ENCODE assay signal across 8 cellular contexts in genomic region chr9:128254855-128255759, GRCh38. TPM values are rescaled to one million over a fixed set of nuclear protein-coding genes. Genes with fewer than 3 reads are reported as not detected.
A peak's percentile ranks its signal among the peaks of the same experiment; 100 is the strongest.
DNase-seq lines count a peak whose midpoint lies in the region; ATAC-seq and TF ChIP-seq lines count a peak whose summit lies in the region.

No MANE protein-coding gene starts in this region.

- peaks cover 37 to 40% of the 10 kb centered on the region in 2 donors for H3K36me3 ChIP-seq in ascending aorta

- intact Hi-C loops in ascending aorta (cut with DNase I) = no loop called here

- H3K27me3 ChIP-seq in ascending aorta = no peaks in the 10 kb centered on the region

- TF ChIP-seq CTCF in ascending aorta (IDR thresholded peaks at IDR 0.05) = peak; percentile 68 to 87 (median 81)

- peaks cover 3 to 4% of the 10 kb centered on the region in 2 donors for H3K4me1 ChIP-seq in ascending aorta

- no peaks in the 10 kb centered on the region for H3K9me3 ChIP-seq in ascending aorta

- no peak overlapping the region for H3K27ac ChIP-seq in ascending aorta

- no peak for ATAC-seq in HG02588 (IDR thresholded peaks at IDR 0.05; ENCODE audit: unreplicated experiment)
- no peak for ATAC-seq in GM21515 (IDR thresholded peaks at IDR 0.05; ENCODE audit: unreplicated experiment)

- DNase-seq in COR-L47 (lab: John Stamatoyannopoulos, UW) = peak; percentile 23
- DNase-seq in HPDE6-E6E7 (ENCODE audit: extremely low spot score) = peak; percentile 60
- DNase-seq in SW480 (ENCODE audit: low spot score) = peak; percentile 49
- no peak for DNase-seq in ascending aorta (ENCODE audit: low spot score in 2 of 2)
- DNase-seq in hypothalamus (lab: John Stamatoyannopoulos, UW) = peak in 33 of 51 donors; percentile 2 to 68 (median 31)
- peak; percentile 71 for DNase-seq in stimulated activated CD4-positive, alpha-beta T cell treated with anti-CD3 and anti-CD28 coated beads, Interleukin-15, amount 100 ng/mL, for 24 hours

- H3K4me3 ChIP-seq in ascending aorta = no peak overlapping the region

RNA-seq across cellular contexts. Expression of gene GOLGA2, which starts 20.7 kb away (rescaled TPM):
- total RNA-seq in ascending aorta = 74.9 TPM

RNA-seq across cellular contexts. Expression of gene SWI5, which starts 21.0 kb away (rescaled TPM):
- total RNA-seq in ascending aorta = 1.8 TPM

RNA-seq across cellular contexts. Expression of gene DNM1, which starts 51.9 kb away (rescaled TPM):
- 31.9 TPM for total RNA-seq in ascending aorta

Comparison
In these comparisons a context has a peak if more than half of its experiments do, and no peak if none do; other contexts are left out.
1. DNase-seq: peak in COR-L47 (single experiment), HPDE6-E6E7 (single experiment), SW480 (single experiment), hypothalamus (33 of 51) and stimulated activated CD4-positive, alpha-beta T cell treated with anti-CD3 and anti-CD28 coated beads, Interleukin-15, amount 100 ng/mL, for 24 hours (single experiment); none in ascending aorta (0 of 2).